2 cellular contexts compared by ENCODE assay signal in the genomic region with DNA sequence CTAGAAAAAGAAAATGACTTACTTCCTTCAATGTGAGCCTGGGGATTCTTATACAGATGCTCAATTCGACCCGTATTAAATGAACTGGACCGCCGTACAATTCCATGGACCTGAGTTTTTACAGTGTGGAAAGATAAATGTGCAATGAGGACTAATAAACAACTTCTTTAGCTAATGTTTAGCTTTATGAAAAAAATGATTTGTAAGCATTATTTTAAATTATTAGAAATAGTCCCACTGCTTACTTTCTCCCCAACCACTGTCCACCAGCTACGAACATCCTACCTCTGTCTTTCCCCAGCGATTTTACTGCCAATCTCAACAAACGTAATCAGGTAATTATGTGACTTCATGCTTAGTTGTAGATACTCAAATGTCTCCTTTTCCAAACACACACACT.
TF ChIP-seq lines count a peak whose summit lies in the region.

No MANE protein-coding gene starts in this region.

TF ChIP-seq in HepG2, 621 proteins besides CTCF, POLR2A, EP300 and RAD21:
- TF ChIP-seq ZNF468 (CRISPR knock-in tag; IDR thresholded peaks at IDR 0.05): no peak
- peak; percentile 73 for TF ChIP-seq MAFF (IDR thresholded peaks at IDR 0.05; ENCODE audit: low read depth, low read length)
- TF ChIP-seq MAFK (conservative IDR thresholded peaks at IDR 0.05 in 1 of 2, IDR thresholded peaks at IDR 0.05 in 1 of 2; ENCODE audit: low read length in 2 of 2): peak; percentile 54 to 83; a peak in 2 of 4 replicates
- TF ChIP-seq NAIF1 (CRISPR knock-in tag; IDR thresholded peaks at IDR 0.05; ENCODE audit: borderline replicate concordance): no peak

TF ChIP-seq in K562, 482 proteins besides CTCF, POLR2A, EP300 and RAD21 (continues in another document):
- TF ChIP-seq ZNF609 (CRISPR knock-in tag; IDR thresholded peaks at IDR 0.05; ENCODE audit: borderline replicate concordance) (no peak), MED1 (CRISPR knock-in tag; IDR thresholded peaks at IDR 0.05; ENCODE audit: borderline replicate concordance) (no peak), NR1H2 (CRISPR knock-in tag; IDR thresholded peaks at IDR 0.05) (no peak), ETS1 (conservative IDR thresholded peaks at IDR 0.05; ENCODE audit: control insufficient read depth, low read depth, low read length) (no peak), MYC (IDR thresholded peaks at IDR 0.05; ENCODE audit: low read depth, low read length) (no peak), MYC (CRISPR knock-in tag; IDR thresholded peaks at IDR 0.05; ENCODE audit: borderline replicate concordance, low read depth) (no peak), RREB1 (CRISPR knock-in tag; IDR thresholded peaks at IDR 0.05) (no peak), BDP1 (IDR thresholded peaks at IDR 0.05; ENCODE audit: insufficient read depth, insufficient read length) (no peak), L3MBTL2 (IDR thresholded peaks at IDR 0.05) (no peak), SMAD3 (CRISPR knock-in tag; conservative IDR thresholded peaks at IDR 0.05) (no peak), CLOCK (CRISPR knock-in tag; IDR thresholded peaks at IDR 0.05; ENCODE audit: borderline replicate concordance) (no peak), MBD1 (CRISPR knock-in tag; IDR thresholded peaks at IDR 0.05) (no peak), PHTF2 (CRISPR knock-in tag; IDR thresholded peaks at IDR 0.05) (no peak), MAFG (tag; conservative IDR thresholded peaks at IDR 0.05) (peak; percentile 66; the same call in 1 of the 2 replicates), BRD4 (IDR thresholded peaks at IDR 0.05) (no peak), ERF (CRISPR knock-in tag; IDR thresholded peaks at IDR 0.05) (no peak), TCF15 (CRISPR knock-in tag; IDR thresholded peaks at IDR 0.05) (no peak), HDAC8 (tag; IDR thresholded peaks at IDR 0.05) (no peak), MAFK (IDR thresholded peaks at IDR 0.05; ENCODE audit: low read length) (peak; percentile 23; the same call in 1 of the 2 replicates), YBX1 (IDR thresholded peaks at IDR 0.05) (no peak), TCF7 (IDR thresholded peaks at IDR 0.05; ENCODE audit: borderline replicate concordance) (no peak), FUS (optimal IDR thresholded peaks at IDR 0.05; ENCODE audit: low read depth, low read length) (no peak), NCOR1 (IDR thresholded peaks at IDR 0.05) (no peak), ZNF586 (CRISPR knock-in tag; conservative IDR thresholded peaks at IDR 0.05) (no peak), HEY1 (CRISPR knock-in tag; IDR thresholded peaks at IDR 0.05; ENCODE audit: borderline replicate concordance) (no peak), HOXB6 (CRISPR knock-in tag; IDR thresholded peaks at IDR 0.05; ENCODE audit: borderline replicate concordance) (no peak), FIP1L1 (IDR thresholded peaks at IDR 0.05; ENCODE audit: low read depth, low read length, poor library complexity, severe bottlenecking) (no peak), C11orf30 (IDR thresholded peaks at IDR 0.05; ENCODE audit: low read depth) (peak; percentile 60), TAF15 (IDR thresholded peaks at IDR 0.05; ENCODE audit: low read depth, low read length) (no peak), CBX8 (IDR thresholded peaks at IDR 0.05; ENCODE audit: borderline replicate concordance, extremely low read depth, low read depth, low read length, poor library complexity, severe bottlenecking) (no peak), MAFF (IDR thresholded peaks at IDR 0.05; ENCODE audit: low read length) (peak; percentile 43), ZNF507 (tag; conservative IDR thresholded peaks at IDR 0.05) (no peak)
- TF ChIP-seq, protein P1, sequence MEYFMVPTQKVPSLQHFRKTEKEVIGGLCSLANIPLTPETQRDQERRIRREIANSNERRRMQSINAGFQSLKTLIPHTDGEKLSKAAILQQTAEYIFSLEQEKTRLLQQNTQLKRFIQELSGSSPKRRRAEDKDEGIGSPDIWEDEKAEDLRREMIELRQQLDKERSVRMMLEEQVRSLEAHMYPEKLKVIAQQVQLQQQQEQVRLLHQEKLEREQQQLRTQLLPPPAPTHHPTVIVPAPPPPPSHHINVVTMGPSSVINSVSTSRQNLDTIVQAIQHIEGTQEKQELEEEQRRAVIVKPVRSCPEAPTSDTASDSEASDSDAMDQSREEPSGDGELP (CRISPR knock-in tag; IDR thresholded peaks at IDR 0.05; ENCODE audit: borderline replicate concordance): no peak
- TF ChIP-seq, protein P2, sequence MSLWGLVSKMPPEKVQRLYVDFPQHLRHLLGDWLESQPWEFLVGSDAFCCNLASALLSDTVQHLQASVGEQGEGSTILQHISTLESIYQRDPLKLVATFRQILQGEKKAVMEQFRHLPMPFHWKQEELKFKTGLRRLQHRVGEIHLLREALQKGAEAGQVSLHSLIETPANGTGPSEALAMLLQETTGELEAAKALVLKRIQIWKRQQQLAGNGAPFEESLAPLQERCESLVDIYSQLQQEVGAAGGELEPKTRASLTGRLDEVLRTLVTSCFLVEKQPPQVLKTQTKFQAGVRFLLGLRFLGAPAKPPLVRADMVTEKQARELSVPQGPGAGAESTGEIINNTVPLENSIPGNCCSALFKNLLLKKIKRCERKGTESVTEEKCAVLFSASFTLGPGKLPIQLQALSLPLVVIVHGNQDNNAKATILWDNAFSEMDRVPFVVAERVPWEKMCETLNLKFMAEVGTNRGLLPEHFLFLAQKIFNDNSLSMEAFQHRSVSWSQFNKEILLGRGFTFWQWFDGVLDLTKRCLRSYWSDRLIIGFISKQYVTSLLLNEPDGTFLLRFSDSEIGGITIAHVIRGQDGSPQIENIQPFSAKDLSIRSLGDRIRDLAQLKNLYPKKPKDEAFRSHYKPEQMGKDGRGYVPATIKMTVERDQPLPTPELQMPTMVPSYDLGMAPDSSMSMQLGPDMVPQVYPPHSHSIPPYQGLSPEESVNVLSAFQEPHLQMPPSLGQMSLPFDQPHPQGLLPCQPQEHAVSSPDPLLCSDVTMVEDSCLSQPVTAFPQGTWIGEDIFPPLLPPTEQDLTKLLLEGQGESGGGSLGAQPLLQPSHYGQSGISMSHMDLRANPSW (CRISPR knock-in tag; IDR thresholded peaks at IDR 0.05): no peak
- TF ChIP-seq, protein P3, sequence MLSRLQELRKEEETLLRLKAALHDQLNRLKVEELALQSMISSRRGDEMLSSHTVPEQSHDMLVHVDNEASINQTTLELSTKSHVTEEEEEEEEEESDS (CRISPR knock-in tag; IDR thresholded peaks at IDR 0.05): no peak
